In the genomic region with DNA sequence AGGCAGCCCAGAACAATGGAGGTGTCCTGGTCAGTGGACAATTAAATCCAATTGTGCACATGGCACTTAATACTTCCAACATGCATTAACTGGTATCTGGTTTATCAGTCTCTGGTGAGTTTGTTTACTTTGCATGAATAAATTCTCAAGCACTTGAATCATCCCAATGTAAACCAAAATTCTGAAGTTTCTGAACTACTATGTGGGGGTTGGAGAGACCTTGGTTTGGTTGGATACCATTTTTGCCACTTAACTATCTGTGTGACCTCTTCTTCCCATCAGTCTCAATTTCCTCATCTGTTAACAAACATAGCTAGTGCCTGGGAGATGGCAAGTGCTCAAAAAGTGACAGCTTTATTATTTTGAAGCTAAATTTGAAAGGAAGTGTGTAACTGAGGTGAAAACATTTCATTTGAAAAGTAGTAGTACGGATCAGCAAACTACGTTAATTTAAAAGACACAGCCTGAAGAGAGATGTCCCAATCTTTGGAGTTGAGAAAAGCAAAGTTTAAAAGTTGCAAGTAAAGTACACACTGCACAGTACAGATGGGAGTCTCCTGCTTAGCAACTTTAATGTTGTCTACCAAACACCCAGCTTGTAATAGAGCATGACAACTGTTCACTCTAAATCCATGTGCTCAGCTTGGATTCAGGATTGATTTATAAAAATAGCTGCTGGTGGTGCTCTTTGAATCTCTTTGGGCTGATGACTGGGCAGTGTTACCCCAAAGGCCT, we compare ENCODE assay signal across 8 cellular contexts.
A peak's percentile ranks its signal among the peaks of the same experiment; 100 is the strongest.
DNase-seq lines count a peak whose midpoint lies in the region; ATAC-seq and TF ChIP-seq lines count a peak whose summit lies in the region.

No MANE protein-coding gene starts in this region.

- H3K4me2 ChIP-seq in DND-41 (ENCODE audit: insufficient read depth, low read length) = peak overlapping the region; percentile 85

- peak overlapping the region; percentile 95 for H2AFZ ChIP-seq in DND-41 (ENCODE audit: low read depth, low read length)

- peak overlapping the region; percentile 90 for H3K9ac ChIP-seq in DND-41 (ENCODE audit: low read depth, low read length)

- peak overlapping the region; percentile 100 for H3K27ac ChIP-seq in DND-41 (ENCODE audit: low read length)

- no peaks in the 10 kb centered on the region for H3K27me3 ChIP-seq in DND-41 (ENCODE audit: insufficient read depth, low read length, poor library complexity)

- peak overlapping the region; percentile 86 for H3K27ac Mint-ChIP-seq in natural killer cell treated with Interleukin-12 subunit alpha and Interleukin-12 subunit beta and Interleukin-15 and Interleukin-18, amount 100 ng/mL, for 72 hours

- peaks cover 0 to 3% of the 10 kb centered on the region in 2 donors for H3K27me3 Mint-ChIP-seq in natural killer cell treated with Interleukin-12 subunit alpha and Interleukin-12 subunit beta and Interleukin-15 and Interleukin-18, amount 100 ng/mL, for 72 hours

- TF ChIP-seq CTCF in DND-41 (IDR thresholded peaks at IDR 0.05; ENCODE audit: borderline replicate concordance, extremely low read depth, low read length, poor library complexity, severe bottlenecking) = no peak
- no peak for TF ChIP-seq CTCF in NB4 (IDR thresholded peaks at IDR 0.05; ENCODE audit: low read depth, low read length)

- H3K4me3 Mint-ChIP-seq in natural killer cell treated with Interleukin-12 subunit alpha and Interleukin-12 subunit beta and Interleukin-15 and Interleukin-18, amount 100 ng/mL, for 72 hours = peak overlapping the region; percentile 97

- H4K20me1 ChIP-seq in DND-41 (ENCODE audit: insufficient read depth, low read length) = peaks cover 15% of the 10 kb centered on the region; the same call in 1 of the 2 replicates

- ATAC-seq in DND-41 (ENCODE audit: insufficient read depth, low read depth) = no peak
- ATAC-seq in natural killer cell treated with Interleukin-12 subunit alpha and Interleukin-12 subunit beta and Interleukin-15 and Interleukin-18, amount 100 ng/mL, for 72 hours = no peak
- ATAC-seq in GM21737 (IDR thresholded peaks at IDR 0.05; ENCODE audit: unreplicated experiment) = no peak
- no peak for ATAC-seq in HG03432 (IDR thresholded peaks at IDR 0.05; ENCODE audit: unreplicated experiment)

- H3K4me3 ChIP-seq in DND-41 (ENCODE audit: low read depth in 1 of 2, low read length in 2 of 2) (peak overlapping the region; percentile 76 to 92; a peak in 3 of 4 replicates), NB4 (ENCODE audit: low read depth, low read length) (peak overlapping the region; percentile 91)

- no peaks in the 10 kb centered on the region for H3K36me3 Mint-ChIP-seq in natural killer cell treated with Interleukin-12 subunit alpha and Interleukin-12 subunit beta and Interleukin-15 and Interleukin-18, amount 100 ng/mL, for 72 hours

- no peak for TF ChIP-seq POLR2A in NB4 (IDR thresholded peaks at IDR 0.05; ENCODE audit: extremely low read depth, insufficient read length)

- no peaks in the 10 kb centered on the region for H3K9me3 ChIP-seq in DND-41 (ENCODE audit: insufficient read depth, low read length, severe bottlenecking)

- peaks cover 27% of the 10 kb centered on the region for H3K4me1 ChIP-seq in DND-41 (ENCODE audit: insufficient read depth, low read length)

- H3K4me1 Mint-ChIP-seq in natural killer cell treated with Interleukin-12 subunit alpha and Interleukin-12 subunit beta and Interleukin-15 and Interleukin-18, amount 100 ng/mL, for 72 hours (ENCODE audit: low read depth in 2 of 2) = peaks cover 27 to 29% of the 10 kb centered on the region in 2 donors

- DNase-seq in DND-41 = no peak
- DNase-seq in NB4 (ENCODE audit: low read depth) = no peak
- DNase-seq in dermis blood vessel endothelial cell = peak; percentile 13
- DNase-seq in natural killer cell treated with Interleukin-12 subunit alpha and Interleukin-12 subunit beta and Interleukin-15 and Interleukin-18, amount 100 ng/mL, for 72 hours (ENCODE audit: low spot score) = no peak
- DNase-seq in amygdala (lab: John Stamatoyannopoulos, UW) = no peak
- no peak for DNase-seq in SIG-M5 treated with dmso at 0.1 percent for 504 hours (lab: John Stamatoyannopoulos, UW; ENCODE audit: unreplicated experiment)

- peaks cover 65% of the 10 kb centered on the region for H3K79me2 ChIP-seq in DND-41 (ENCODE audit: insufficient read depth, low read length)

- H3K9me3 Mint-ChIP-seq in natural killer cell treated with Interleukin-12 subunit alpha and Interleukin-12 subunit beta and Interleukin-15 and Interleukin-18, amount 100 ng/mL, for 72 hours = no peaks in the 10 kb centered on the region

- peaks cover 13% of the 10 kb centered on the region for H3K36me3 ChIP-seq in DND-41 (ENCODE audit: insufficient read depth, low read length)
